Comparison of ENCODE assay signal across 8 cellular contexts in genomic region chr15:64092864-64093626, GRCh38. TPM values are rescaled to one million over a fixed set of nuclear protein-coding genes. Genes with fewer than 3 reads are reported as not detected.
DNase-seq lines count a peak whose midpoint lies in the region; ATAC-seq and TF ChIP-seq lines count a peak whose summit lies in the region.

No MANE protein-coding gene starts in this region.

- no peaks in the 10 kb centered on the region for H3K27me3 Mint-ChIP-seq in CD4-positive, alpha-beta memory T cell
- no peaks in the 10 kb centered on the region for H3K27me3 Mint-ChIP-seq in effector memory CD8-positive, alpha-beta T cell

- H3K9ac ChIP-seq in MM.1S (ENCODE audit: low read length) (peak overlapping the region; percentile 92), mesenchymal stem cell (ENCODE audit: low read length) (peak overlapping the region; percentile 95), subcutaneous abdominal adipose tissue (ENCODE audit: low read length in 5 of 5) (peak overlapping the region; percentile 71 to 87 (median 79))

- no peak overlapping the region for H3K23ac ChIP-seq in mesenchymal stem cell (ENCODE audit: low read length in 2 of 2)

- H3K14ac ChIP-seq in mesenchymal stem cell (ENCODE audit: low read length in 2 of 2) = peak overlapping the region in 1 of 2 experiments; percentile 91

- no peaks in the 10 kb centered on the region for H3K9me3 ChIP-seq in CD4-positive, alpha-beta memory T cell (ENCODE audit: control insufficient read depth in 1 of 2, low read length in 2 of 2)
- H3K9me3 ChIP-seq in MM.1S (replicated peaks; ENCODE audit: insufficient read depth, low read length) (no peaks in the 10 kb centered on the region), mesenchymal stem cell (ENCODE audit: control insufficient read depth, low read length) (no peaks in the 10 kb centered on the region), subcutaneous abdominal adipose tissue (ENCODE audit: control insufficient read depth in 5 of 5, low read length in 5 of 5) (no peaks in the 10 kb centered on the region)

- H3K27me3 ChIP-seq in CD4-positive, alpha-beta memory T cell (ENCODE audit: insufficient read depth, low read length) = no peaks in the 10 kb centered on the region
- no peaks in the 10 kb centered on the region for H3K27me3 ChIP-seq in MM.1S (replicated peaks; ENCODE audit: insufficient read depth, low read length)
- no peaks in the 10 kb centered on the region for H3K27me3 ChIP-seq in mesenchymal stem cell (ENCODE audit: control insufficient read depth in 1 of 2, insufficient read depth in 1 of 2, low read length in 2 of 2)
- H3K27me3 ChIP-seq in subcutaneous abdominal adipose tissue (ENCODE audit: control insufficient read depth in 5 of 5, insufficient read depth in 4 of 5, low read length in 5 of 5) = no peaks in the 10 kb centered on the region

- ATAC-seq in GM19468 (IDR thresholded peaks at IDR 0.05; ENCODE audit: extremely low read depth, unreplicated experiment) (peak; percentile 19), GM18868 (IDR thresholded peaks at IDR 0.05; ENCODE audit: unreplicated experiment) (no peak)
- peak; percentile 8 for ATAC-seq in effector memory CD8-positive, alpha-beta T cell (replicated peaks)

- WGBS in mesenchymal stem cell = 8% methylated on average over 22 of the region's 22 CpGs

- peaks cover 57% of the 10 kb centered on the region for H3K4me1 ChIP-seq in CD4-positive, alpha-beta memory T cell (ENCODE audit: insufficient read depth, low read length)
- H3K4me1 ChIP-seq in MM.1S (ENCODE audit: low read length) (peaks cover 50% of the 10 kb centered on the region), mesenchymal stem cell (ENCODE audit: control insufficient read depth, insufficient read depth, low read depth, low read length) (peaks cover 9% of the 10 kb centered on the region), subcutaneous abdominal adipose tissue (ENCODE audit: control insufficient read depth in 5 of 5, insufficient read depth in 5 of 5, low read length in 5 of 5) (peaks cover 3 to 58% (median 50%) of the 10 kb centered on the region in 5 donors)

- H3K4me3 Mint-ChIP-seq in CD4-positive, alpha-beta memory T cell = peak overlapping the region; percentile 92 to 99 (median 97)
- H3K4me3 Mint-ChIP-seq in effector memory CD8-positive, alpha-beta T cell = peak overlapping the region; percentile 100

- H2AFZ ChIP-seq in MM.1S (ENCODE audit: low read length) (peak overlapping the region; percentile 79), mesenchymal stem cell (ENCODE audit: low read depth, low read length) (peak overlapping the region; percentile 84)

- peak overlapping the region; percentile 87 to 98 for H3K4me3 ChIP-seq in CD4-positive, alpha-beta memory T cell (ENCODE audit: low read length in 2 of 2)
- H3K4me3 ChIP-seq in MM.1S (ENCODE audit: low read length) = peak overlapping the region; percentile 92
- peak overlapping the region; percentile 63 to 89 for H3K4me3 ChIP-seq in mesenchymal stem cell (ENCODE audit: insufficient read depth in 1 of 2, low read depth in 1 of 2, low read length in 2 of 2)
- H3K4me3 ChIP-seq in subcutaneous abdominal adipose tissue (ENCODE audit: low read depth in 1 of 5, low read length in 5 of 5) = peak overlapping the region; percentile 69 to 95 (median 86)

- H2BK15ac ChIP-seq in mesenchymal stem cell (ENCODE audit: low read depth, poor library complexity, severe bottlenecking) = no peak overlapping the region

- H4K91ac ChIP-seq in mesenchymal stem cell (ENCODE audit: low read length) = no peak overlapping the region

- no peak overlapping the region for H2BK120ac ChIP-seq in mesenchymal stem cell (ENCODE audit: low read depth, low read length)

- peaks cover 90% of the 10 kb centered on the region for H3K79me2 ChIP-seq in MM.1S (ENCODE audit: low read length)

- peaks cover 46% of the 10 kb centered on the region for H3F3A ChIP-seq in MM.1S (ENCODE audit: insufficient read depth, low read length)

- CTCF ChIA-PET in CD4-positive, alpha-beta memory T cell (lab: Charles Lee; ENCODE audit: partially characterized antibody) = interaction anchor here (0.9 to 2.0 kb wide), 6 partner anchors 60 to 488 kb away, joined by 3 to 11 read pairs (median 4); no protein-coding TSS in a partner anchor

- peak; percentile 11 to 51 (median 26) for DNase-seq in CD4-positive, alpha-beta memory T cell
- peak; percentile 80 for DNase-seq in MM.1S
- DNase-seq in effector memory CD8-positive, alpha-beta T cell = peak; percentile 26 to 34 (median 27)
- peak; percentile 80 for DNase-seq in mesenchymal stem cell

- peaks cover 8% of the 10 kb centered on the region for H3K79me1 ChIP-seq in mesenchymal stem cell (replicated peaks; ENCODE audit: low read length, poor library complexity, severe bottlenecking)

- H2BK5ac ChIP-seq in mesenchymal stem cell (ENCODE audit: low read depth, low read length, poor library complexity, severe bottlenecking) = peak overlapping the region; percentile 4

- H3K9me3 Mint-ChIP-seq in CD4-positive, alpha-beta memory T cell = no peaks in the 10 kb centered on the region
- no peaks in the 10 kb centered on the region for H3K9me3 Mint-ChIP-seq in effector memory CD8-positive, alpha-beta T cell

- peak overlapping the region; percentile 82 for H3K4me2 ChIP-seq in MM.1S (ENCODE audit: low read depth, low read length)
- H3K4me2 ChIP-seq in mesenchymal stem cell (ENCODE audit: low read length, poor library complexity, severe bottlenecking) = peak overlapping the region; percentile 72

- TF ChIP-seq CTCF in MM.1S (IDR thresholded peaks at IDR 0.05; ENCODE audit: low read length) (peak; percentile 39; the same call in 1 of the 2 replicates), VCaP (conservative IDR thresholded peaks at IDR 0.05) (peak; percentile 18; the same call in 1 of the 2 replicates)

- H2AK5ac ChIP-seq in mesenchymal stem cell (ENCODE audit: low read length, severe bottlenecking) = no peak overlapping the region

- intact Hi-C loops in CD4-positive, alpha-beta memory T cell (cut with micrococcal nuclease) = loop anchor here (1.0 to 10.0 kb wide), 6 partner anchors 70 to 618 kb away; partner anchors contain the start of genes PCLAF, PPIB and TRIP4

- peaks cover 13 to 40% of the 10 kb centered on the region in 2 donors for H3K36me3 Mint-ChIP-seq in CD4-positive, alpha-beta memory T cell
- H3K36me3 Mint-ChIP-seq in effector memory CD8-positive, alpha-beta T cell (ENCODE audit: insufficient read depth) = peaks cover 18% of the 10 kb centered on the region

- peaks cover 54 to 82% (median 66%) of the 10 kb centered on the region in 4 donors for H3K4me1 Mint-ChIP-seq in CD4-positive, alpha-beta memory T cell
- H3K4me1 Mint-ChIP-seq in effector memory CD8-positive, alpha-beta T cell (ENCODE audit: low read depth in 2 of 2) = peaks cover 54 to 79% of the 10 kb centered on the region in 2 donors

- peaks cover 6% of the 10 kb centered on the region for H3K36me3 ChIP-seq in CD4-positive, alpha-beta memory T cell (ENCODE audit: insufficient read depth, low read length)
- peaks cover 5% of the 10 kb centered on the region for H3K36me3 ChIP-seq in MM.1S (replicated peaks; ENCODE audit: insufficient read depth, low read length)
- peaks cover 3 to 16% of the 10 kb centered on the region in 2 experiments for H3K36me3 ChIP-seq in mesenchymal stem cell (ENCODE audit: control insufficient read depth in 1 of 2, insufficient read depth in 2 of 2, low read depth in 1 of 2, low read length in 2 of 2)
- H3K36me3 ChIP-seq in subcutaneous abdominal adipose tissue (ENCODE audit: control insufficient read depth in 5 of 5, insufficient read depth in 5 of 5, low read length in 5 of 5) = peaks cover under 1 to 10% (median 7%) of the 10 kb centered on the region in 5 donors

- peak overlapping the region in 1 of 2 experiments; percentile 92 for H3K4ac ChIP-seq in mesenchymal stem cell (ENCODE audit: low read depth in 1 of 2, low read length in 2 of 2)

- H3K18ac ChIP-seq in mesenchymal stem cell (ENCODE audit: low read depth in 1 of 2, low read length in 2 of 2) = peak overlapping the region in 1 of 2 experiments; percentile 92

- peak overlapping the region; percentile 85 for H3K27ac ChIP-seq in CD4-positive, alpha-beta memory T cell (ENCODE audit: low read depth, low read length)
- peak overlapping the region; percentile 90 for H3K27ac ChIP-seq in MM.1S (ENCODE audit: low read length)
- H3K27ac ChIP-seq in VCaP = peak overlapping the region; percentile 94
- H3K27ac ChIP-seq in mesenchymal stem cell (ENCODE audit: low read length, poor library complexity, severe bottlenecking) = peak overlapping the region; percentile 63
- H3K27ac ChIP-seq in subcutaneous abdominal adipose tissue (ENCODE audit: low read depth, low read length) = peak overlapping the region; percentile 87

- no peaks in the 10 kb centered on the region for H3K9me2 ChIP-seq in MM.1S (replicated peaks; ENCODE audit: insufficient read depth, low read length)

- H2BK12ac ChIP-seq in mesenchymal stem cell (ENCODE audit: low read length in 2 of 2) = peak overlapping the region in 1 of 2 experiments; percentile 10

- POLR2A ChIA-PET in CD4-positive, alpha-beta memory T cell (lab: Charles Lee; ENCODE audit: partially characterized antibody) = interaction anchor here (0.6 to 6.2 kb wide), 29 partner anchors 9 to 1207 kb away, joined by 3 to 48 read pairs (median 4); partner anchors contain the start of genes CLPX, HERC1, PPIB and SNX22

- peak overlapping the region; percentile 90 to 100 (median 98) for H3K27ac Mint-ChIP-seq in CD4-positive, alpha-beta memory T cell
- peak overlapping the region; percentile 99 to 100 for H3K27ac Mint-ChIP-seq in effector memory CD8-positive, alpha-beta T cell

- peak overlapping the region; percentile 76 for H4K8ac ChIP-seq in mesenchymal stem cell (ENCODE audit: low read length)

- H4K20me1 ChIP-seq in MM.1S (ENCODE audit: insufficient read depth, low read length) = 0 out of 2 replicates have a peak, but pooled peaks cover 4% of the 10 kb centered on the region

RNA-seq across cellular contexts. Expression of gene CIAO2A, which starts 0.6 kb away (rescaled TPM):
- 10 to 100 TPM; 35.0 to 36.4 TPM for total RNA-seq in CD4-positive, alpha-beta memory T cell
- polyA plus RNA-seq in CD4-positive, alpha-beta memory T cell = 100 to 1,000 TPM in 1 of 2 donors, 10 to 100 TPM in 1; 70.0 to 134 TPM
- 65.4 TPM for polyA plus RNA-seq in mesenchymal stem cell (2013, experiment 1 of 2)
- polyA plus RNA-seq in mesenchymal stem cell (2013, experiment 2 of 2) = 92.1 TPM

RNA-seq across cellular contexts. Expression of gene SNX1, which starts 2.7 kb away (rescaled TPM):
- 100 to 1,000 TPM; 147 to 155 TPM for total RNA-seq in CD4-positive, alpha-beta memory T cell
- polyA plus RNA-seq in CD4-positive, alpha-beta memory T cell = 10 to 100 TPM; 58.3 to 73.6 TPM
- 65.3 TPM for polyA plus RNA-seq in mesenchymal stem cell (2013, experiment 1 of 2)
- polyA plus RNA-seq in mesenchymal stem cell (2013, experiment 2 of 2) = 56.2 TPM

RNA-seq across cellular contexts. Expression of gene DAPK2, which starts 46.8 kb away (rescaled TPM):
- 1 to 10 TPM; 2.3 to 2.9 TPM for total RNA-seq in CD4-positive, alpha-beta memory T cell
- under 1 TPM in 1 of 2 donors, not detected in 1; 0.93 TPM for polyA plus RNA-seq in CD4-positive, alpha-beta memory T cell
- 0.10 TPM for polyA plus RNA-seq in mesenchymal stem cell (2013, experiment 1 of 2)
- polyA plus RNA-seq in mesenchymal stem cell (2013, experiment 2 of 2) = 0.12 TPM

RNA-seq across cellular contexts. Expression of gene SNX22, which starts 58.5 kb away (rescaled TPM):
- under 1 TPM; 0.33 to 0.70 TPM for total RNA-seq in CD4-positive, alpha-beta memory T cell
- under 1 TPM; 0.32 to 0.95 TPM for polyA plus RNA-seq in CD4-positive, alpha-beta memory T cell
- polyA plus RNA-seq in mesenchymal stem cell (2013, experiment 1 of 2) = 0.03 TPM
- 0.01 TPM for polyA plus RNA-seq in mesenchymal stem cell (2013, experiment 2 of 2)

Comparison
In these comparisons a context has a peak if more than half of its experiments do, and no peak if none do; other contexts are left out.
1. DNase-seq: peak in every context shown above with its lines; median percentile 80 in MM.1S; 80 in mesenchymal stem cell; 27 in effector memory CD8-positive, alpha-beta T cell; 26 in CD4-positive, alpha-beta memory T cell.